Comparison of ENCODE assay signal across 12 cellular contexts in the genomic region with DNA sequence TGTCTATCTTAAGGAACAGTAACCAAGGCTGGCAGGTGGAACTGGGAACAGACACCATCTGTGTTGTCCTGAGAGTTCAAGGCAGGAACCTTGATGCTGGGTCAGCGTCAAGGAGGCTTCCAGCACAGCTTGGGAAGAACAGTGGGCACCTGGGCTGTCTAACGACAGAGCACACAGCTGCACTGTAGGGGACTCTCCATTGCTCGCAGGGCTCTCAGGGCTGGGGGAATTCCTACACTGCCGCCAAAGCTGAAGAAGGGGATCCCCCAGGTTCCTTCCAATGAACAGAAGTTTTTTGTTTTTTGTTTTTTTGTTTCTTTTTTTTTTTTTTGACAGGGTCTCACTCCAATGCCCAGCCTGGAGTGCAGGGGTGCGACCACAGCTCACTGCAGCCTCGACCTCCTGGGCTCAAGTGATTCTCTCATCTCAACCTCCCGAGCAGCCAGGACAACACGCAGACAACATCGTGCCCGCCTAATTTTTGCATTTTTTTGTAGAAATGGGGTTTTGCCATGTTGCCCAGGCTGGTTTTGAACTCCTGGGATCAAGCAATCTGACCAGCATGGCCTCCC.
DNase-seq lines count a peak whose midpoint lies in the region; ATAC-seq, FAIRE-seq and TF ChIP-seq lines count a peak whose summit lies in the region.
"Had no signal": no experiment of that assay in that cellular context is flagged by ENCODE, and none has a peak within 500 bp of the region (broad histone marks: within the 10 kb centered on the region; RNA-seq: fewer than 3 reads in every experiment).

No MANE protein-coding gene starts in this region.

- H3K27ac ChIP-seq in left ventricle myocardium inferior (replicated peaks) (peak overlapping the region; percentile 88), kidney (ENCODE audit: low read depth in 2 of 2, low read length in 2 of 2) (no peak overlapping the region)

- intact Hi-C loops in left ventricle myocardium inferior (cut with micrococcal nuclease) (no loop called here), left cardiac atrium (cut with DNase I) (no loop called here), kidney (cut with DNase I) (no loop called here)

- DNase-seq in left ventricle myocardium inferior (no peak), left cardiac atrium (no peak), NCI-H510A treated with DMSO at 0.1 percent for 48 hours (lab: John Stamatoyannopoulos, UW) (no peak), NCI-H2196 treated with DMSO at 0.1 percent for 48 hours (lab: John Stamatoyannopoulos, UW; ENCODE audit: unreplicated experiment) (no peak), kidney (no peak), HuH-7.5 (ENCODE audit: low spot score) (no peak)
- DNase-seq: activated T-cell treated with anti-CD3 and anti-CD28 coated beads, Interleukin-2, amount 50 U/mL, for 1 hour; effector CD8-positive, alpha-beta T cell; NCI-H1417; SHP77 had no signal

- TF ChIP-seq CTCF in left ventricle myocardium inferior (IDR thresholded peaks at IDR 0.05; ENCODE audit: borderline replicate concordance) (no peak), kidney (IDR thresholded peaks at IDR 0.05; ENCODE audit: borderline replicate concordance, extremely low read depth, insufficient read depth) (no peak)

- H3K9me3 ChIP-seq in left ventricle myocardium inferior (replicated peaks) = no peaks in the 10 kb centered on the region
- H3K9me3 ChIP-seq in kidney (ENCODE audit: control insufficient read depth in 1 of 2, low read length in 2 of 2) = no peaks in the 10 kb centered on the region

- H3K27me3 ChIP-seq in left ventricle myocardium inferior (ENCODE audit: low read depth) = no peaks in the 10 kb centered on the region

- ATAC-seq in left cardiac atrium (no peak), HG02623 (IDR thresholded peaks at IDR 0.05; ENCODE audit: unreplicated experiment) (peak; percentile 59), HG03575 (IDR thresholded peaks at IDR 0.05; ENCODE audit: extremely low read depth, insufficient number of reproducible peaks, low FRiP score, unreplicated experiment) (peak; percentile 31)

- H3K4me3 ChIP-seq in left ventricle myocardium inferior = peak overlapping the region; percentile 64
- no peak overlapping the region for H3K4me3 ChIP-seq in kidney (ENCODE audit: low read length in 2 of 2)

- H3K36me3 ChIP-seq in left ventricle myocardium inferior (peaks cover 5% of the 10 kb centered on the region), kidney (ENCODE audit: control insufficient read depth in 1 of 2, insufficient read depth in 2 of 2, low read length in 2 of 2) (peaks cover 12 to 22% of the 10 kb centered on the region in 2 donors)

- no peak for FAIRE-seq in kidney (lab: Jason Lieb, UNC)

- no peak overlapping the region for H3K9ac ChIP-seq in kidney (ENCODE audit: low read length in 2 of 2)

- H3K4me1 ChIP-seq in left ventricle myocardium inferior (peaks cover 54% of the 10 kb centered on the region), kidney (ENCODE audit: control insufficient read depth in 1 of 2, insufficient read depth in 1 of 2, low read depth in 1 of 2, low read length in 2 of 2) (peaks cover 0 to 5% of the 10 kb centered on the region in 2 donors)

Comparison
In these comparisons a context has a peak if more than half of its experiments do, and no peak if none do; other contexts are left out.
1. ATAC-seq: peak in HG02623 (single experiment) and HG03575 (single experiment); none in left cardiac atrium (0 of 2).